ENCODE assay signal across 24 cellular contexts in the genomic region with DNA sequence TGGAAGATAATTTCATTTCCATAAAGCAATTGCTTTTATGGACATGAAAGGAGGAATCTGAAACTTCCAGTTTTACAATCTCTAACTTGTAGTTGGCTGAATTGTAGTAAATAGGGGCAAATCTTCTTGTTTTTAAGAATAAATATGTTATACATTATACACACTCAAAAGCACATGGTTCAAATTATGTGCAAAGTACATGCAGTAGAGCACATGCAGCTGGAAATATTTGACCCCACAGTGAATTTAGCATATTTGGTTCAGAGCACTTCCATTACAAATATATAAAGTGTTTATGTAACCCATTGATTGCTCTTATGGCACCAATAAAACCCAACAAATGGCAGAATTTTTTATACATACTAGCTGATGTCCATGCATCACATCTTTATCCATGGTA.
"Had no signal": no experiment of that assay in that cellular context is flagged by ENCODE, and none has a peak within 500 bp of the region (broad histone marks: within the 10 kb centered on the region; RNA-seq: fewer than 3 reads in every experiment).

No MANE protein-coding gene starts in this region.

- DNase-seq: Kasumi-1, MM.1S, NCI-H1092 treated with DMSO at 0.1 percent for 48 hours, NCI-H1436, NCI-H187, NCI-H2029, NCI-H2081 treated with DMSO at 0.1 percent for 48 hours, NCI-H2171, NCI-H226, NCI-H446, NCI-H510A, NCI-H524 treated with DMSO at 0.1 percent for 48 hours, NCI-H69, NCI-H774, Peyer's patch, Right ventricle myocardium superior, SIG-M5, SW 1271 had no signal

- H3K27ac ChIP-seq: KMS-11, PC-9, Peyer's patch, SJSA1, SK-N-MC had no signal

- H3K4me2 ChIP-seq: KMS-11, PC-9 had no signal

- H3K27me3 ChIP-seq: Peyer's patch had no signal

- H3K36me3 Mint-ChIP-seq: IgD-negative memory B cell had no signal

- H3K4me1 Mint-ChIP-seq: IgD-negative memory B cell had no signal

- H3K9me3 ChIP-seq: Peyer's patch, SJSA1 had no signal

- H3K4me3 ChIP-seq: K562, PC-9, Peyer's patch, SJSA1, SK-N-MC had no signal

- H3K9ac ChIP-seq: KMS-11 had no signal

- H2AFZ ChIP-seq: PC-9 had no signal

- H3K4me3 Mint-ChIP-seq: IgD-negative memory B cell had no signal

- ATAC-seq: K562 had no signal

- H3K4me1 ChIP-seq: Peyer's patch, SJSA1 had no signal

- H3K36me3 ChIP-seq: Peyer's patch, SJSA1 had no signal

- H3K27ac Mint-ChIP-seq: IgD-negative memory B cell had no signal
